8 cellular contexts compared by ENCODE assay signal in genomic region chr2:134718956-134719814, GRCh38. TPM values are rescaled to one million over a fixed set of nuclear protein-coding genes. Genes with fewer than 3 reads are reported as not detected.
DNase-seq lines count a peak whose midpoint lies in the region; ATAC-seq and TF ChIP-seq lines count a peak whose summit lies in the region.

Gene TMEM163, minus strand, starts transcription at chr2:134719000.

- TF ChIP-seq POLR2A in testis (IDR thresholded peaks at IDR 0.05) = no peak

- DNase-seq in GM06990 (ENCODE audit: extremely low read depth, insufficient read length) = no peak
- DNase-seq in RPMI7951 (ENCODE audit: low read depth) = no peak
- peak; percentile 85 for DNase-seq in cerebellum (ENCODE audit: low spot score)
- DNase-seq in lung (ENCODE audit: low spot score) = no peak
- peak; percentile 40 for DNase-seq in testis
- no peak for DNase-seq in A673 (ENCODE audit: low spot score)
- no peak for DNase-seq in dedifferentiated amniotic fluid mesenchymal stem cell (ENCODE audit: extremely low spot score)

- TF ChIP-seq CTCF in GM06990 (IDR thresholded peaks at IDR 0.05; ENCODE audit: insufficient read depth, low read length, poor library complexity, severe bottlenecking) = no peak
- no peak for TF ChIP-seq CTCF in lung (IDR thresholded peaks at IDR 0.05; ENCODE audit: control extremely low read depth, extremely low read depth)
- TF ChIP-seq CTCF in testis (IDR thresholded peaks at IDR 0.05) = no peak
- no peak for TF ChIP-seq CTCF in A673 (conservative IDR thresholded peaks at IDR 0.05; ENCODE audit: low read depth, low read length)

- BruUV-seq in A673 (replicated peaks; lab: Mats Ljungman, UMichigan) = no TSS peak

- H3K36me3 ChIP-seq in GM06990 (ENCODE audit: control insufficient read depth, insufficient read depth, low read length) (no peaks in the 10 kb centered on the region), lung (ENCODE audit: control insufficient read depth in 2 of 2, insufficient read depth in 2 of 2, low read length in 2 of 2) (no peaks in the 10 kb centered on the region), testis (ENCODE audit: low read depth, missing control alignments) (no peaks in the 10 kb centered on the region), A673 (ENCODE audit: insufficient read depth, low read length, poor library complexity, severe bottlenecking) (no peaks in the 10 kb centered on the region)

- intact Hi-C loops in testis (cut with DNase I; ENCODE audit: low total_unique reads) = no loop called here
- intact Hi-C loops in A673 (cut with micrococcal nuclease; ENCODE audit: unreplicated experiment) = no loop called here

- H3K4me3 ChIP-seq in GM06990 (replicated peaks; ENCODE audit: low read depth, low read length) (peak within 1 kb of the TSS; percentile 15), lung (peak within 1 kb of the TSS; percentile 58), testis (peak within 1 kb of the TSS; percentile 49 to 66), A673 (ENCODE audit: low read depth, low read length, poor library complexity, severe bottlenecking) (no peak within 1 kb of the TSS)

- peak; percentile 67 for ATAC-seq in HG02642 (IDR thresholded peaks at IDR 0.05; ENCODE audit: poor library complexity, unreplicated experiment)
- peak; percentile 85 for ATAC-seq in lung (ENCODE audit: insufficient read depth, low FRiP score)

- 9 to 22% methylated on average over 33 to 77 of the region's 77 CpGs for WGBS in lung, 2 donors
- whole genome bisulfite sequencing in testis, 2 donors = 21 to 24% methylated on average over 15 to 47 of the region's 77 CpGs

- peaks cover 4% of the 10 kb centered on the region for H3K27me3 ChIP-seq in GM06990 (replicated peaks; ENCODE audit: control insufficient read depth, insufficient read depth, low read length)
- H3K27me3 ChIP-seq in lung (ENCODE audit: control insufficient read depth, insufficient read depth) = peaks cover 13% of the 10 kb centered on the region
- no peaks in the 10 kb centered on the region for H3K27me3 ChIP-seq in testis
- peaks cover 85% of the 10 kb centered on the region for H3K27me3 ChIP-seq in A673 (replicated peaks; ENCODE audit: insufficient read depth, low read depth, low read length, poor library complexity)

- CTCF ChIA-PET in A673 (lab: Charles Lee) = no interaction called here

- peak within 1 kb of the TSS; percentile 12 to 15 for H3K27ac ChIP-seq in lung (ENCODE audit: low read depth in 1 of 2, low read length in 1 of 2)
- H3K27ac ChIP-seq in testis = no peak within 1 kb of the TSS
- H3K27ac ChIP-seq in A673 (ENCODE audit: low read depth, low read length, poor library complexity, severe bottlenecking) = no peak within 1 kb of the TSS

- H3K9me3 ChIP-seq in lung (ENCODE audit: control insufficient read depth in 2 of 2, insufficient read depth in 1 of 2, low read length in 1 of 2) (peaks cover 0 to 3% of the 10 kb centered on the region in 2 donors), testis (no peaks in the 10 kb centered on the region), A673 (ENCODE audit: low read depth, low read length, poor library complexity, severe bottlenecking) (no peaks in the 10 kb centered on the region)

- H3K4me1 ChIP-seq in lung (ENCODE audit: control insufficient read depth in 2 of 2, insufficient read depth in 2 of 2, low read length in 2 of 2) (peaks cover 0 to 12% of the 10 kb centered on the region in 2 donors), testis (peaks cover 12% of the 10 kb centered on the region), A673 (ENCODE audit: insufficient read depth, low read length, poor library complexity, severe bottlenecking) (no peaks in the 10 kb centered on the region)

- POLR2A ChIA-PET in A673 (lab: Charles Lee; ENCODE audit: low non-redundant PET) = no interaction called here

RNA-seq across cellular contexts. Expression of gene TMEM163, which starts in this region (rescaled TPM):
- total RNA-seq in RPMI7951 (2014; rRNA removed; shearing (Covaris generic)) = 10.3 and 10.7 TPM in 2 replicates
- 10.2 TPM for total RNA-seq in cerebellum
- 10 to 100 TPM in 1 of 2 donors, 1 to 10 TPM in 1; 5.8 to 34.6 TPM for total RNA-seq in lung
- polyA plus RNA-seq in lung = 10 to 100 TPM; 25.0 to 46.9 TPM
- total RNA-seq in testis = 10 to 100 TPM; 37.3 to 44.3 TPM
- 24.0 TPM for polyA plus RNA-seq in testis (ENCODE audit: insufficient read depth, low read depth, low replicate concordance)
- not detected in 2 replicates for total RNA-seq in A673 (2021)

Comparison
In these comparisons a context has a peak if more than half of its experiments do, and no peak if none do; other contexts are left out.
1. DNase-seq: peak in cerebellum (single experiment) and testis (single experiment); none in GM06990 (single experiment), RPMI7951 (single experiment), lung (single experiment), A673 (single experiment) and dedifferentiated amniotic fluid mesenchymal stem cell (single experiment).
2. H3K27ac ChIP-seq: peak in lung (2 of 2); none in testis (0 of 2) and A673 (single experiment).